In genomic region chr21:46323710-46324389, GRCh38 we compare ENCODE assay signal across 8 cellular contexts. TPM values are rescaled to one million over a fixed set of nuclear protein-coding genes. Genes with fewer than 3 reads are reported as not detected.
DNase-seq lines count a peak whose midpoint lies in the region; ATAC-seq and TF ChIP-seq lines count a peak whose summit lies in the region.

C21orf58 (minus strand) TSS chr21:46323870; CDS start chr21:46322738, 1,132 bp downstream.
PCNT (plus strand) TSS chr21:46324156; CDS start chr21:46324229, 73 bp downstream.

- ATAC-seq in GM19351 (IDR thresholded peaks at IDR 0.05; ENCODE audit: unreplicated experiment), result peak; percentile 75
- peak; percentile 84 for ATAC-seq in HG03520 (IDR thresholded peaks at IDR 0.05; ENCODE audit: unreplicated experiment)
- peak; percentile 83 for ATAC-seq in left colon

- peaks cover 0 to 71% (median 43%) of the 10 kb centered on the region in 11 experiments; a peak in 18 of 22 replicates for H4K20me1 ChIP-seq in BLaER1 treated with 17β-estradiol and CSF1 and Interleukin-3, amounts not matched to agents 10 nM and 100 nM

- H3K9me3 ChIP-seq in BLaER1 treated with 17β-estradiol and CSF1 and Interleukin-3, amounts not matched to agents 10 nM and 100 nM (replicated peaks in 1 of 11), result no peaks in the 10 kb centered on the region
- no peaks in the 10 kb centered on the region for H3K9me3 ChIP-seq in colonic mucosa

- H3K4me1 ChIP-seq in BLaER1 treated with 17β-estradiol and CSF1 and Interleukin-3, amounts not matched to agents 10 nM and 100 nM, result peaks cover 39 to 50% (median 49%) of the 10 kb centered on the region in 10 experiments
- H3K4me1 ChIP-seq in colonic mucosa, result no peaks in the 10 kb centered on the region

- peak within 1 kb of the TSS; percentile 93 to 98 (median 96) for H3K9ac ChIP-seq in BLaER1 treated with 17β-estradiol and CSF1 and Interleukin-3, amounts not matched to agents 10 nM and 100 nM
- peak within 1 kb of the TSS; percentile 77 to 88 for H3K9ac ChIP-seq in colonic mucosa (ENCODE audit: low read depth in 2 of 2, low read length in 2 of 2)

- peaks cover 0 to 50% (median 31%) of the 10 kb centered on the region in 11 experiments; a peak in 21 of 22 replicates for H3K36me3 ChIP-seq in BLaER1 treated with 17β-estradiol and CSF1 and Interleukin-3, amounts not matched to agents 10 nM and 100 nM
- H3K36me3 ChIP-seq in colonic mucosa, result no peaks in the 10 kb centered on the region

- peak within 1 kb of the TSS; percentile 91 to 99 (median 97) for H3K27ac ChIP-seq in BLaER1 treated with 17β-estradiol and CSF1 and Interleukin-3, amounts not matched to agents 10 nM and 100 nM
- peak within 1 kb of the TSS; percentile 98 for H3K27ac ChIP-seq in colonic mucosa

- H3K4me3 ChIP-seq in BLaER1 treated with 17β-estradiol and CSF1 and Interleukin-3, amounts not matched to agents 10 nM and 100 nM, result peak within 1 kb of the TSS; percentile 84 to 98 (median 91)
- H3K4me3 ChIP-seq in colonic mucosa, result peak within 1 kb of the TSS; percentile 74

- intact Hi-C loops in colonic mucosa (cut with DNase I) (loop anchor here (5.0 to 10.0 kb wide), 2 partner anchors 37 to 99 kb away; partner anchors contain the start of genes LSS, MCM3AP and YBEY), left colon (cut with DNase I, micrococcal nuclease) (no loop called here)

- peak within 1 kb of the TSS; percentile 88 to 99 (median 96) for H3K4me2 ChIP-seq in BLaER1 treated with 17β-estradiol and CSF1 and Interleukin-3, amounts not matched to agents 10 nM and 100 nM

- no peak for TF ChIP-seq CTCF in colonic mucosa (IDR thresholded peaks at IDR 0.05)

- DNase-seq in NCI-H526 treated with DMSO at 0.1 percent for 48 hours (lab: John Stamatoyannopoulos, UW) (peak; percentile 93), colonic mucosa (peak; percentile 96), left colon (peak; percentile 98)
- peak; percentile 98 for DNase-seq in activated CD4-positive, alpha-beta T cell treated with anti-CD3 and anti-CD28 coated beads for 48 hours
- DNase-seq in stimulated activated CD4-positive, alpha-beta T cell treated with anti-CD3 and anti-CD28 coated beads, Interleukin-1b, Interleukin-23, amount 100 ng/mL, for 4 hours (ENCODE audit: low read depth in 2 of 2), result peak; percentile 96

- H3K27me3 ChIP-seq in BLaER1 treated with 17β-estradiol and CSF1 and Interleukin-3, amounts not matched to agents 10 nM and 100 nM, result no peaks in the 10 kb centered on the region
- no peaks in the 10 kb centered on the region for H3K27me3 ChIP-seq in colonic mucosa

RNA-seq across cellular contexts. Expression of gene C21orf58, which starts in this region (rescaled TPM):
- 10 to 100 TPM in 1 of 2 donors, 1 to 10 TPM in 1; 5.5 to 25.7 TPM for total RNA-seq in colonic mucosa
- total RNA-seq in left colon, result 1 to 10 TPM; 4.6 to 9.8 TPM

RNA-seq across cellular contexts. Expression of gene PCNT, which starts in this region (rescaled TPM):
- 10 to 100 TPM; 15.1 to 32.5 TPM for total RNA-seq in colonic mucosa
- 10 to 100 TPM; 17.6 to 28.8 TPM for total RNA-seq in left colon

Comparison
In these comparisons a context has a peak if more than half of its experiments do, and no peak if none do; other contexts are left out.
1. Peak in every context shown above with its lines: DNase-seq, ATAC-seq, H3K4me3 ChIP-seq and H3K27ac ChIP-seq.